Comparison of ENCODE assay signal across 8 cellular contexts in genomic region chr19:12789904-12790619, GRCh38. TPM values are rescaled to one million over a fixed set of nuclear protein-coding genes. Genes with fewer than 3 reads are reported as not detected.
DNase-seq lines count a peak whose midpoint lies in the region; ATAC-seq and TF ChIP-seq lines count a peak whose summit lies in the region.

No MANE protein-coding gene starts in this region.

- no peaks in the 10 kb centered on the region for H3K36me3 ChIP-seq in upper lobe of right lung

- peaks cover 43% of the 10 kb centered on the region for H3K4me1 ChIP-seq in upper lobe of right lung

- peak overlapping the region; percentile 100 for H3K27ac ChIP-seq in upper lobe of right lung

- peak; percentile 44 for ATAC-seq in HG02642 (IDR thresholded peaks at IDR 0.05; ENCODE audit: poor library complexity, unreplicated experiment)
- peak; percentile 48 to 50 for ATAC-seq in left cardiac atrium
- peak; percentile 58 for ATAC-seq in upper lobe of right lung

- no peaks in the 10 kb centered on the region for H3K9me3 ChIP-seq in upper lobe of right lung

- TF ChIP-seq CTCF in GM10266 (IDR thresholded peaks at IDR 0.05; ENCODE audit: control insufficient read depth, insufficient read depth, low read depth, missing control alignments) (no peak), upper lobe of right lung (IDR thresholded peaks at IDR 0.05) (no peak)

- peak overlapping the region; percentile 88 for H3K4me3 ChIP-seq in upper lobe of right lung

- intact Hi-C loops in left cardiac atrium (cut with DNase I) (no loop called here), posterior vena cava (cut with DNase I) (loop anchor here in 1 of 2 donors (5.0 kb wide), 1 partner anchor 232 kb away; no protein-coding TSS in a partner anchor), upper lobe of right lung (cut with DNase I) (no loop called here)

- peak; percentile 98 for DNase-seq in GM10266 (ENCODE audit: extremely low spot score)
- peak; percentile 85 for DNase-seq in NCI-H128 (lab: John Stamatoyannopoulos, UW; ENCODE audit: unreplicated experiment)
- DNase-seq in T-helper 1 cell = peak; percentile 83 to 99 (median 91)
- DNase-seq in amniotic stem cell (lab: John Stamatoyannopoulos, UW) = peak; percentile 96
- peak; percentile 98 for DNase-seq in left cardiac atrium
- DNase-seq in posterior vena cava (ENCODE audit: low spot score) = peak; percentile 100
- peak; percentile 99 for DNase-seq in upper lobe of right lung

- no peaks in the 10 kb centered on the region for H3K27me3 ChIP-seq in upper lobe of right lung

RNA-seq across cellular contexts. Expression of gene JUNB, which starts 1.2 kb away (rescaled TPM):
- 100 to 1,000 TPM in 1 of 2 donors, 10 to 100 TPM in 1; 46.6 to 216 TPM for total RNA-seq in left cardiac atrium
- total RNA-seq in posterior vena cava = 100 to 1,000 TPM; 193 to 418 TPM
- total RNA-seq in upper lobe of right lung = 174 TPM

RNA-seq across cellular contexts. Expression of gene PRDX2, which starts 11.5 kb away (rescaled TPM):
- total RNA-seq in left cardiac atrium (100 to 1,000 TPM; 525 to 629 TPM), posterior vena cava (100 to 1,000 TPM; 126 to 130 TPM), upper lobe of right lung (123 TPM)

RNA-seq across cellular contexts. Expression of gene THSD8, which starts 11.8 kb away (rescaled TPM):
- total RNA-seq in left cardiac atrium (1 to 10 TPM; 1.8 to 3.2 TPM), posterior vena cava (1 to 10 TPM in 1 of 2 donors, under 1 TPM in 1; 1.00 to 1.6 TPM), upper lobe of right lung (2.8 TPM)

RNA-seq across cellular contexts. Expression of gene HOOK2, which starts 14.7 kb away (rescaled TPM):
- total RNA-seq in left cardiac atrium = 10 to 100 TPM; 16.8 to 28.8 TPM
- 10 to 100 TPM; 20.2 to 21.7 TPM for total RNA-seq in posterior vena cava
- total RNA-seq in upper lobe of right lung = 65.3 TPM

RNA-seq across cellular contexts. Expression of gene RNASEH2A, which starts 16.3 kb away (rescaled TPM):
- total RNA-seq in left cardiac atrium (1 to 10 TPM; 5.6 to 8.1 TPM), posterior vena cava (1 to 10 TPM; 4.3 to 5.1 TPM), upper lobe of right lung (7.4 TPM)

Comparison
In these comparisons a context has a peak if more than half of its experiments do, and no peak if none do; other contexts are left out.
1. Peak in every context shown above with its lines: DNase-seq, ATAC-seq, H3K4me3 ChIP-seq and H3K27ac ChIP-seq.